ENCODE assay signal across 1 cellular context in genomic region chr4:1255151-1255550, GRCh38.
TF ChIP-seq lines count a peak whose summit lies in the region.

No MANE protein-coding gene starts in this region.

TF ChIP-seq in HepG2, 621 proteins besides CTCF, POLR2A, EP300 and RAD21:
- TF ChIP-seq, protein P1, sequence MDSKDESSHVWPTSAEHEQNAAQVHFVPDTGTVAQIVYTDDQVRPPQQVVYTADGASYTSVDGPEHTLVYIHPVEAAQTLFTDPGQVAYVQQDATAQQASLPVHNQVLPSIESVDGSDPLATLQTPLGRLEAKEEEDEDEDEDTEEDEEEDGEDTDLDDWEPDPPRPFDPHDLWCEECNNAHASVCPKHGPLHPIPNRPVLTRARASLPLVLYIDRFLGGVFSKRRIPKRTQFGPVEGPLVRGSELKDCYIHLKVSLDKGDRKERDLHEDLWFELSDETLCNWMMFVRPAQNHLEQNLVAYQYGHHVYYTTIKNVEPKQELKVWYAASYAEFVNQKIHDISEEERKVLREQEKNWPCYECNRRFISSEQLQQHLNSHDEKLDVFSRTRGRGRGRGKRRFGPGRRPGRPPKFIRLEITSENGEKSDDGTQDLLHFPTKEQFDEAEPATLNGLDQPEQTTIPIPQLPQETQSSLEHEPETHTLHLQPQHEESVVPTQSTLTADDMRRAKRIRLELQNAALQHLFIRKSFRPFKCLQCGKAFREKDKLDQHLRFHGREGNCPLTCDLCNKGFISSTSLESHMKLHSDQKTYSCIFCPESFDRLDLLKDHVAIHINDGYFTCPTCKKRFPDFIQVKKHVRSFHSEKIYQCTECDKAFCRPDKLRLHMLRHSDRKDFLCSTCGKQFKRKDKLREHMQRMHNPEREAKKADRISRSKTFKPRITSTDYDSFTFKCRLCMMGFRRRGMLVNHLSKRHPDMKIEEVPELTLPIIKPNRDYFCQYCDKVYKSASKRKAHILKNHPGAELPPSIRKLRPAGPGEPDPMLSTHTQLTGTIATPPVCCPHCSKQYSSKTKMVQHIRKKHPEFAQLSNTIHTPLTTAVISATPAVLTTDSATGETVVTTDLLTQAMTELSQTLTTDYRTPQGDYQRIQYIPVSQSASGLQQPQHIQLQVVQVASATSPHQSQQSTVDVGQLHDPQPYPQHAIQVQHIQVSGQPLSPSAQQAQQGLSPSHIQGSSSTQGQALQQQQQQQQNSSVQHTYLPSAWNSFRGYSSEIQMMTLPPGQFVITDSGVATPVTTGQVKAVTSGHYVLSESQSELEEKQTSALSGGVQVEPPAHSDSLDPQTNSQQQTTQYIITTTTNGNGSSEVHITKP (CRISPR knock-in tag; IDR thresholded peaks at IDR 0.05; ENCODE audit: low read depth): no peak
- TF ChIP-seq SKIL (CRISPR knock-in tag; IDR thresholded peaks at IDR 0.05; ENCODE audit: borderline replicate concordance) (no peak), ZFP82 (CRISPR knock-in tag; IDR thresholded peaks at IDR 0.05; ENCODE audit: borderline replicate concordance) (no peak), MXI1 (IDR thresholded peaks at IDR 0.05; ENCODE audit: borderline replicate concordance, low read depth, low read length) (no peak), NR2F2 (IDR thresholded peaks at IDR 0.05; ENCODE audit: borderline replicate concordance, low read depth) (no peak), TBL1XR1 (IDR thresholded peaks at IDR 0.05; ENCODE audit: borderline replicate concordance, low read length, partially characterized antibody) (no peak), TSC22D2 (CRISPR knock-in tag; IDR thresholded peaks at IDR 0.05; ENCODE audit: borderline replicate concordance) (no peak), RBM22 (optimal IDR thresholded peaks at IDR 0.05; ENCODE audit: low read length) (no peak), ZNF24 (IDR thresholded peaks at IDR 0.05) (no peak), ZMYM2 (CRISPR knock-in tag; IDR thresholded peaks at IDR 0.05) (no peak), GTF2F1 (IDR thresholded peaks at IDR 0.05; ENCODE audit: low read length) (no peak), ZNF678 (CRISPR knock-in tag; IDR thresholded peaks at IDR 0.05) (no peak)
- TF ChIP-seq, protein P2, sequence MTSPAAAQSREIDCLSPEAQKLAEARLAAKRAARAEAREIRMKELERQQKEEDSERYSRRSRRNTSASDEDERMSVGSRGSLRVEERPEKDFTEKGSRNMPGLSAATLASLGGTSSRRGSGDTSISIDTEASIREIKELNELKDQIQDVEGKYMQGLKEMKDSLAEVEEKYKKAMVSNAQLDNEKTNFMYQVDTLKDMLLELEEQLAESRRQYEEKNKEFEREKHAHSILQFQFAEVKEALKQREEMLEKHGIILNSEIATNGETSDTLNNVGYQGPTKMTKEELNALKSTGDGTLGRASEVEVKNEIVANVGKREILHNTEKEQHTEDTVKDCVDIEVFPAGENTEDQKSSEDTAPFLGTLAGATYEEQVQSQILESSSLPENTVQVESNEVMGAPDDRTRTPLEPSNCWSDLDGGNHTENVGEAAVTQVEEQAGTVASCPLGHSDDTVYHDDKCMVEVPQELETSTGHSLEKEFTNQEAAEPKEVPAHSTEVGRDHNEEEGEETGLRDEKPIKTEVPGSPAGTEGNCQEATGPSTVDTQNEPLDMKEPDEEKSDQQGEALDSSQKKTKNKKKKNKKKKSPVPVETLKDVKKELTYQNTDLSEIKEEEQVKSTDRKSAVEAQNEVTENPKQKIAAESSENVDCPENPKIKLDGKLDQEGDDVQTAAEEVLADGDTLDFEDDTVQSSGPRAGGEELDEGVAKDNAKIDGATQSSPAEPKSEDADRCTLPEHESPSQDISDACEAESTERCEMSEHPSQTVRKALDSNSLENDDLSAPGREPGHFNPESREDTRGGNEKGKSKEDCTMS (CRISPR knock-in tag; conservative IDR thresholded peaks at IDR 0.05): no peak
- TF ChIP-seq, protein P3, sequence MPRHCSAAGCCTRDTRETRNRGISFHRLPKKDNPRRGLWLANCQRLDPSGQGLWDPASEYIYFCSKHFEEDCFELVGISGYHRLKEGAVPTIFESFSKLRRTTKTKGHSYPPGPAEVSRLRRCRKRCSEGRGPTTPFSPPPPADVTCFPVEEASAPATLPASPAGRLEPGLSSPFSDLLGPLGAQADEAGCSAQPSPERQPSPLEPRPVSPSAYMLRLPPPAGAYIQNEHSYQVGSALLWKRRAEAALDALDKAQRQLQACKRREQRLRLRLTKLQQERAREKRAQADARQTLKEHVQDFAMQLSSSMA (CRISPR knock-in tag; IDR thresholded peaks at IDR 0.05): no peak
- TF ChIP-seq, protein P4, sequence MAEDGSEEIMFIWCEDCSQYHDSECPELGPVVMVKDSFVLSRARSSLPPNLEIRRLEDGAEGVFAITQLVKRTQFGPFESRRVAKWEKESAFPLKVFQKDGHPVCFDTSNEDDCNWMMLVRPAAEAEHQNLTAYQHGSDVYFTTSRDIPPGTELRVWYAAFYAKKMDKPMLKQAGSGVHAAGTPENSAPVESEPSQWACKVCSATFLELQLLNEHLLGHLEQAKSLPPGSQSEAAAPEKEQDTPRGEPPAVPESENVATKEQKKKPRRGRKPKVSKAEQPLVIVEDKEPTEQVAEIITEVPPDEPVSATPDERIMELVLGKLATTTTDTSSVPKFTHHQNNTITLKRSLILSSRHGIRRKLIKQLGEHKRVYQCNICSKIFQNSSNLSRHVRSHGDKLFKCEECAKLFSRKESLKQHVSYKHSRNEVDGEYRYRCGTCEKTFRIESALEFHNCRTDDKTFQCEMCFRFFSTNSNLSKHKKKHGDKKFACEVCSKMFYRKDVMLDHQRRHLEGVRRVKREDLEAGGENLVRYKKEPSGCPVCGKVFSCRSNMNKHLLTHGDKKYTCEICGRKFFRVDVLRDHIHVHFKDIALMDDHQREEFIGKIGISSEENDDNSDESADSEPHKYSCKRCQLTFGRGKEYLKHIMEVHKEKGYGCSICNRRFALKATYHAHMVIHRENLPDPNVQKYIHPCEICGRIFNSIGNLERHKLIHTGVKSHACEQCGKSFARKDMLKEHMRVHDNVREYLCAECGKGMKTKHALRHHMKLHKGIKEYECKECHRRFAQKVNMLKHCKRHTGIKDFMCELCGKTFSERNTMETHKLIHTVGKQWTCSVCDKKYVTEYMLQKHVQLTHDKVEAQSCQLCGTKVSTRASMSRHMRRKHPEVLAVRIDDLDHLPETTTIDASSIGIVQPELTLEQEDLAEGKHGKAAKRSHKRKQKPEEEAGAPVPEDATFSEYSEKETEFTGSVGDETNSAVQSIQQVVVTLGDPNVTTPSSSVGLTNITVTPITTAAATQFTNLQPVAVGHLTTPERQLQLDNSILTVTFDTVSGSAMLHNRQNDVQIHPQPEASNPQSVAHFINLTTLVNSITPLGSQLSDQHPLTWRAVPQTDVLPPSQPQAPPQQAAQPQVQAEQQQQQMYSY (CRISPR knock-in tag; IDR thresholded peaks at IDR 0.05): no peak
- TF ChIP-seq, protein P5, sequence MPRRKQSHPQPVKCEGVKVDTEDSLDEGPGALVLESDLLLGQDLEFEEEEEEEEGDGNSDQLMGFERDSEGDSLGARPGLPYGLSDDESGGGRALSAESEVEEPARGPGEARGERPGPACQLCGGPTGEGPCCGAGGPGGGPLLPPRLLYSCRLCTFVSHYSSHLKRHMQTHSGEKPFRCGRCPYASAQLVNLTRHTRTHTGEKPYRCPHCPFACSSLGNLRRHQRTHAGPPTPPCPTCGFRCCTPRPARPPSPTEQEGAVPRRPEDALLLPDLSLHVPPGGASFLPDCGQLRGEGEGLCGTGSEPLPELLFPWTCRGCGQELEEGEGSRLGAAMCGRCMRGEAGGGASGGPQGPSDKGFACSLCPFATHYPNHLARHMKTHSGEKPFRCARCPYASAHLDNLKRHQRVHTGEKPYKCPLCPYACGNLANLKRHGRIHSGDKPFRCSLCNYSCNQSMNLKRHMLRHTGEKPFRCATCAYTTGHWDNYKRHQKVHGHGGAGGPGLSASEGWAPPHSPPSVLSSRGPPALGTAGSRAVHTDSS (CRISPR knock-in tag; conservative IDR thresholded peaks at IDR 0.05): no peak
